ENCODE assay signal across 15 cellular contexts in the genomic region with DNA sequence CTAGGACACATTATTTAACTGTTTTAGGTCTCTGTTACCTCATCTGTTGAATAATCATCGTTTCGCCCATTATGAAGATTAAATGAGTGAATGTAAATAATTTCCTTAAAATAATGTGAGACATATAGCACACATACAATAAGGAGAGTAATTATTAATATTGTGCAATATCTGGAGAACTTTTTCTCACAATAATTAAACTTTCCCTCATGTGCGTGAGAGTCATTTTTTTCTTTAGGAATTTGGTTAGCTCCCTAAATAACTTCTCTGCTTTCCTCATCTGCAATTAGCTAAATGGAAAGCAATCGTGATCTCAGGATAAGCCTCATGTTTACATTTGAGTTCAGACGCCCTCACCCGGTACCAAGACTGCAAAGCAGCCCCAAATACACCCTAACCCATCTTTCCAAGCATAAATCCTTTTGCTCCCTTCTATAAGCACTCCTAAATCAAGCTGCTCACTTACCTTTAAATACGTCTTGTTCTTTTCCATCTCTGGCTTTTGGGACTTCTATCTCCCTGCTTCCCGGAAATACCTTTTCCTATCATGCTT.
A peak's percentile ranks its signal among the peaks of the same experiment; 100 is the strongest.
DNase-seq lines count a peak whose midpoint lies in the region; ATAC-seq and TF ChIP-seq lines count a peak whose summit lies in the region.
"Had no signal": no experiment of that assay in that cellular context is flagged by ENCODE, and none has a peak within 500 bp of the region (broad histone marks: within the 10 kb centered on the region; RNA-seq: fewer than 3 reads in every experiment).

No MANE protein-coding gene starts in this region.

- no peaks in the 10 kb centered on the region for H3K79me2 ChIP-seq in PC-3 (ENCODE audit: low read length)

- intact Hi-C loops in Right ventricle myocardium inferior (cut with DNase I) (no loop called here), PC-3 (cut with micrococcal nuclease) (no loop called here), gastrocnemius medialis (cut with DNase I; ENCODE audit: low total_unique reads) (no loop called here), colonic mucosa (cut with DNase I) (no loop called here)

- 57 to 80% methylated on average over 2 to 6 of the region's 8 CpGs for WGBS in endodermal cell (ENCODE audit: insufficient coverage in 1 of 2, insufficient read length in 1 of 2), 2 experiments

- H3K27me3 Mint-ChIP-seq in endodermal cell (ENCODE audit: insufficient read depth) = no peaks in the 10 kb centered on the region
- H3K27me3 Mint-ChIP-seq in type B pancreatic cell = no peaks in the 10 kb centered on the region
- H3K27me3 Mint-ChIP-seq in naive thymus-derived CD8-positive, alpha-beta T cell = peaks cover 5 to 22% (median 11%) of the 10 kb centered on the region in 5 donors

- BruUV-seq in PC-3 (replicated peaks; lab: Mats Ljungman, UMichigan) = no TSS peak

- in situ Hi-C loops in gastrocnemius medialis (cut with MboI; ENCODE audit: low sequenced_read_pairs in 4 of 4) = no loop called here

- H3K9me3 ChIP-seq in cardiac muscle cell (ENCODE audit: low read depth) (no peaks in the 10 kb centered on the region), PC-3 (ENCODE audit: low read length) (no peaks in the 10 kb centered on the region), endodermal cell (ENCODE audit: control insufficient read depth, low read length) (no peaks in the 10 kb centered on the region), gastrocnemius medialis (no peaks in the 10 kb centered on the region), colonic mucosa (no peaks in the 10 kb centered on the region)
- H3K9me3 ChIP-seq: left lung, uterus had no signal

- no peak overlapping the region for H2AFZ ChIP-seq in PC-3 (ENCODE audit: low read length)

- H3K4me1 Mint-ChIP-seq in endodermal cell (no peaks in the 10 kb centered on the region), type B pancreatic cell (ENCODE audit: unreplicated experiment) (peaks cover 8% of the 10 kb centered on the region)
- H3K4me1 Mint-ChIP-seq in naive thymus-derived CD8-positive, alpha-beta T cell = no peaks in the 10 kb centered on the region

- POLR2A ChIA-PET in PC-3 (lab: Charles Lee; ENCODE audit: unreplicated experiment) = interaction anchor here (0.6 kb wide), 1 partner anchor 41 kb away, joined by 4 read pairs; no protein-coding TSS in a partner anchor
- POLR2A ChIA-PET in naive thymus-derived CD8-positive, alpha-beta T cell (lab: Charles Lee) = no interaction called here

- no peaks in the 10 kb centered on the region for H4K20me1 ChIP-seq in PC-3 (ENCODE audit: low read length)

- H3K9me2 ChIP-seq in PC-3 (replicated peaks; ENCODE audit: low read length) = no peaks in the 10 kb centered on the region

- DNase-seq in cardiac muscle cell (ENCODE audit: low read depth in 1 of 2, low spot score in 1 of 2) = peak; percentile 1 to 24
- no peak for DNase-seq in Right ventricle myocardium inferior (ENCODE audit: missing footprints)
- peak; percentile 6 for DNase-seq in PC-3
- DNase-seq in endodermal cell = no peak
- no peak for DNase-seq in type B pancreatic cell (ENCODE audit: extremely low spot score, unreplicated experiment)
- DNase-seq in gastrocnemius medialis = no peak
- no peak for DNase-seq in colonic mucosa
- no peak for DNase-seq in naive thymus-derived CD8-positive, alpha-beta T cell
- DNase-seq: activated naive CD8-positive, alpha-beta T cell treated with anti-CD3 and anti-CD28 coated beads for 36 hours; dorsolateral prefrontal cortex; KG1; left lung; NCI-H2171; SHP77; uterus had no signal

- TF ChIP-seq POLR2A in gastrocnemius medialis (IDR thresholded peaks at IDR 0.05) = no peak

- H3K4me2 ChIP-seq in PC-3 (ENCODE audit: low read length) = peak overlapping the region; percentile 18

- H3K4me3 ChIP-seq in cardiac muscle cell (no peak overlapping the region), PC-3 (ENCODE audit: low read length) (no peak overlapping the region), endodermal cell (ENCODE audit: low read length) (no peak overlapping the region), gastrocnemius medialis (no peak overlapping the region), colonic mucosa (no peak overlapping the region)
- H3K4me3 ChIP-seq: dorsolateral prefrontal cortex, left lung, uterus had no signal

- CTCF ChIA-PET in PC-3 (lab: Charles Lee) = interaction anchor here (0.5 kb wide), 1 partner anchor 1363 kb away, joined by 7 read pairs; no protein-coding TSS in a partner anchor

- H3K4me1 ChIP-seq in cardiac muscle cell (ENCODE audit: low read depth) (peaks cover 4% of the 10 kb centered on the region), PC-3 (ENCODE audit: insufficient read depth, low read length) (peaks cover 11% of the 10 kb centered on the region), endodermal cell (ENCODE audit: control insufficient read depth, insufficient read depth, low read length) (no peaks in the 10 kb centered on the region), gastrocnemius medialis (no peaks in the 10 kb centered on the region), colonic mucosa (no peaks in the 10 kb centered on the region)
- H3K4me1 ChIP-seq: left lung, uterus had no signal

- H3F3A ChIP-seq in PC-3 (ENCODE audit: low read length, unreplicated experiment) = no peaks in the 10 kb centered on the region

- no peak overlapping the region for H3K27ac Mint-ChIP-seq in endodermal cell
- H3K27ac Mint-ChIP-seq in type B pancreatic cell = no peak overlapping the region
- no peak overlapping the region for H3K27ac Mint-ChIP-seq in naive thymus-derived CD8-positive, alpha-beta T cell
- H3K27ac Mint-ChIP-seq: activated naive CD8-positive, alpha-beta T cell treated with anti-CD3 and anti-CD28 coated beads for 36 hours had no signal

- H3K9ac ChIP-seq in PC-3 (ENCODE audit: low read length) = no peak overlapping the region
- no peak overlapping the region for H3K9ac ChIP-seq in endodermal cell (ENCODE audit: extremely low read depth, low read length, poor library complexity, severe bottlenecking)
- H3K9ac ChIP-seq in colonic mucosa (ENCODE audit: low read depth in 2 of 2, low read length in 2 of 2) = no peak overlapping the region

- H3K4me3 Mint-ChIP-seq in endodermal cell = no peak overlapping the region
- H3K4me3 Mint-ChIP-seq in type B pancreatic cell = no peak overlapping the region
- H3K4me3 Mint-ChIP-seq in naive thymus-derived CD8-positive, alpha-beta T cell = no peak overlapping the region
- H3K4me3 Mint-ChIP-seq: activated naive CD8-positive, alpha-beta T cell treated with anti-CD3 and anti-CD28 coated beads for 36 hours had no signal

- no peaks in the 10 kb centered on the region for H3K36me3 Mint-ChIP-seq in endodermal cell (ENCODE audit: low read depth)
- H3K36me3 Mint-ChIP-seq in type B pancreatic cell = no peaks in the 10 kb centered on the region
- no peaks in the 10 kb centered on the region for H3K36me3 Mint-ChIP-seq in naive thymus-derived CD8-positive, alpha-beta T cell
- H3K36me3 Mint-ChIP-seq: activated naive CD8-positive, alpha-beta T cell treated with anti-CD3 and anti-CD28 coated beads for 36 hours had no signal

- no peaks in the 10 kb centered on the region for H3K27me3 ChIP-seq in cardiac muscle cell
- peaks cover 8% of the 10 kb centered on the region; the same call in 1 of the 2 replicates for H3K27me3 ChIP-seq in PC-3 (ENCODE audit: low read length)
- no peaks in the 10 kb centered on the region for H3K27me3 ChIP-seq in endodermal cell (ENCODE audit: control insufficient read depth, insufficient read depth, low read length, poor library complexity, severe bottlenecking)
- H3K27me3 ChIP-seq in gastrocnemius medialis = no peaks in the 10 kb centered on the region
- H3K27me3 ChIP-seq in colonic mucosa = no peaks in the 10 kb centered on the region
- H3K27me3 ChIP-seq: left lung, uterus had no signal

- ATAC-seq in Right ventricle myocardium inferior (no peak), PC-3 (peak; percentile 66), gastrocnemius medialis (no peak)
- no peak for ATAC-seq in naive thymus-derived CD8-positive, alpha-beta T cell
- ATAC-seq: left lung had no signal

- TF ChIP-seq CTCF in cardiac muscle cell (IDR thresholded peaks at IDR 0.05; ENCODE audit: low read depth, low read length) (peak; percentile 18), PC-3 (conservative IDR thresholded peaks at IDR 0.05; ENCODE audit: low read depth, low read length) (peak; percentile 47), endodermal cell (conservative IDR thresholded peaks at IDR 0.05) (peak; percentile 73), type B pancreatic cell (conservative IDR thresholded peaks at IDR 0.05) (peak; percentile 48), gastrocnemius medialis (IDR thresholded peaks at IDR 0.05 in 4 of 5, conservative IDR thresholded peaks at IDR 0.05 in 1 of 5) (no peak), colonic mucosa (IDR thresholded peaks at IDR 0.05) (no peak)

- H3K27ac ChIP-seq in cardiac muscle cell (no peak overlapping the region), PC-3 (ENCODE audit: low read length) (no peak overlapping the region), endodermal cell (ENCODE audit: low read depth, low read length) (no peak overlapping the region), gastrocnemius medialis (no peak overlapping the region), colonic mucosa (no peak overlapping the region)
- H3K27ac ChIP-seq: dorsolateral prefrontal cortex, left lung, uterus had no signal

- H3K36me3 ChIP-seq in cardiac muscle cell = no peaks in the 10 kb centered on the region
- no peaks in the 10 kb centered on the region for H3K36me3 ChIP-seq in PC-3 (ENCODE audit: low read depth, low read length)
- no peaks in the 10 kb centered on the region for H3K36me3 ChIP-seq in endodermal cell (ENCODE audit: control insufficient read depth, insufficient read depth, low read length)
- no peaks in the 10 kb centered on the region for H3K36me3 ChIP-seq in gastrocnemius medialis
- no peaks in the 10 kb centered on the region for H3K36me3 ChIP-seq in colonic mucosa
- H3K36me3 ChIP-seq: left lung, uterus had no signal

- H3K9me3 Mint-ChIP-seq in endodermal cell (no peaks in the 10 kb centered on the region), type B pancreatic cell (no peaks in the 10 kb centered on the region)
- H3K9me3 Mint-ChIP-seq in naive thymus-derived CD8-positive, alpha-beta T cell = no peaks in the 10 kb centered on the region
- H3K9me3 Mint-ChIP-seq: activated naive CD8-positive, alpha-beta T cell treated with anti-CD3 and anti-CD28 coated beads for 36 hours had no signal

Comparison
In these comparisons a context has a peak if more than half of its experiments do, and no peak if none do; other contexts are left out.
1. DNase-seq: peak in cardiac muscle cell (2 of 2) and PC-3 (single experiment); none in Right ventricle myocardium inferior (single experiment), endodermal cell (single experiment), type B pancreatic cell (single experiment), gastrocnemius medialis (0 of 2), colonic mucosa (single experiment) and naive thymus-derived CD8-positive, alpha-beta T cell (0 of 10).
2. CTCF ChIP-seq: peak in cardiac muscle cell (single experiment), PC-3 (single experiment), endodermal cell (single experiment) and type B pancreatic cell (single experiment); none in gastrocnemius medialis (0 of 5) and colonic mucosa (single experiment).